In genomic region chr20:42095221-42095620, GRCh38 we compare ENCODE assay signal across 18 cellular contexts.
"Had no signal": no experiment of that assay in that cellular context is flagged by ENCODE, and none has a peak within 500 bp of the region (broad histone marks: within the 10 kb centered on the region; RNA-seq: fewer than 3 reads in every experiment).

No MANE protein-coding gene starts in this region.

- H3K4me1 ChIP-seq: SJCRH30 had no signal

- H3K36me3 Mint-ChIP-seq: IgD-negative memory B cell had no signal

- H3K27ac Mint-ChIP-seq: IgD-negative memory B cell, T-helper 17 cell had no signal

- H3K9me3 ChIP-seq: SJCRH30 had no signal

- H3K4me1 Mint-ChIP-seq: T-helper 17 cell had no signal

- DNase-seq: NCI-H1092; NCI-H1105 treated with DMSO at 0.1 percent for 48 hours; NCI-H1436; NCI-H187; NCI-H2029; NCI-H2081 treated with DMSO at 0.1 percent for 48 hours; NCI-H2227 treated with DMSO at 0.1 percent for 48 hours; NCI-H446 treated with DMSO at 0.1 percent for 48 hours; NCI-H524 treated with DMSO at 0.1 percent for 48 hours; NCI-H82; NK-92 treated with Interleukin-12 subunit alpha and Interleukin-12 subunit beta, amount 100 ng/mL, for 24 hours; PC-3; SHP77 treated with DMSO at 0.1 percent for 48 hours; SJCRH30; T-helper 1 cell; T-helper 17 cell had no signal

- H3K36me3 ChIP-seq: SJCRH30 had no signal

- H3K4me3 ChIP-seq: K562, SJCRH30 had no signal

- H3K27ac ChIP-seq: SJCRH30 had no signal

- H3K4me3 Mint-ChIP-seq: IgD-negative memory B cell, T-helper 17 cell had no signal

- FAIRE-seq: K562 had no signal
